ENCODE assay signal across 19 cellular contexts in genomic region chr15:88335074-88335473, GRCh38.
DNase-seq lines count a peak whose midpoint lies in the region; ATAC-seq, FAIRE-seq and TF ChIP-seq lines count a peak whose summit lies in the region.
"Had no signal": no experiment of that assay in that cellular context is flagged by ENCODE, and none has a peak within 500 bp of the region (broad histone marks: within the 10 kb centered on the region; RNA-seq: fewer than 3 reads in every experiment).

No MANE protein-coding gene starts in this region.

- TF ChIP-seq POLR2A in H1 (IDR thresholded peaks at IDR 0.05; ENCODE audit: control extremely low read depth in 1 of 2, low read depth in 2 of 2, low read length in 2 of 2), result no peak

- H3K4ac ChIP-seq in H1 (replicated peaks; ENCODE audit: insufficient read length, low read depth, low read length), result no peak overlapping the region

- no peaks in the 10 kb centered on the region for H3K9me2 ChIP-seq in OCI-LY7 (ENCODE audit: insufficient read depth, low read length)

- CTCF ChIA-PET in OCI-LY7 (lab: Charles Lee; ENCODE audit: unreplicated experiment) (no interaction called here), H1 (lab: Charles Lee; ENCODE audit: partially characterized antibody) (interaction anchor here (0.8 to 1.5 kb wide), 11 partner anchors 19 to 116 kb away, joined by 3 to 6 read pairs (median 4); no protein-coding TSS in a partner anchor)

- no peak overlapping the region for H2BK5ac ChIP-seq in H1 (ENCODE audit: low read depth, low read length)

- whole genome bisulfite sequencing in H1 (ENCODE audit: extremely low coverage in 1 of 2, insufficient coverage in 1 of 2, insufficient read length in 1 of 2, insufficient replicate concordance in 2 of 2, low coverage in 1 of 2, low lambda C conversion rate in 2 of 2, missing lambda C conversion rate in 1 of 2), 2 experiments, result 88% methylated on average over 1 of the region's 1 CpG; no CpG with 5 or more reads in 1 of the 2 experiments

- POLR2A ChIA-PET in OCI-LY7 (lab: Charles Lee) (interaction anchor here (0.6 to 1.0 kb wide), 2 partner anchors 11 to 323 kb away, joined by 3 read pairs; no protein-coding TSS in a partner anchor), H1 (lab: Charles Lee; ENCODE audit: partially characterized antibody) (no interaction called here)

- H2AFZ ChIP-seq in OCI-LY7 (ENCODE audit: low read length) (no peak overlapping the region), H1 (ENCODE audit: low read length) (no peak overlapping the region), osteoblast (ENCODE audit: low read length) (peak overlapping the region; percentile 90)

- H2BK15ac ChIP-seq in H1 (ENCODE audit: low read length), result no peak overlapping the region

- no peak overlapping the region for H3K4me2 ChIP-seq in OCI-LY7 (ENCODE audit: low read length)
- H3K4me2 ChIP-seq in H1 (ENCODE audit: insufficient read depth in 1 of 2, low read depth in 2 of 2, low read length in 2 of 2), result no peak overlapping the region
- H3K4me2 ChIP-seq in osteoblast (ENCODE audit: insufficient read depth, low read length), result peak overlapping the region; percentile 58
- H3K4me2 ChIP-seq: KMS-11 had no signal

- H3K79me2 ChIP-seq in OCI-LY7 (ENCODE audit: insufficient read depth, low read depth, low read length) (no peaks in the 10 kb centered on the region), H1 (ENCODE audit: control insufficient read depth in 1 of 2, insufficient read depth in 2 of 2, low read length in 2 of 2) (no peaks in the 10 kb centered on the region), osteoblast (ENCODE audit: insufficient read depth, low read length) (no peaks in the 10 kb centered on the region)

- no peaks in the 10 kb centered on the region for H4K20me1 ChIP-seq in OCI-LY7 (ENCODE audit: insufficient read depth, low read length)
- H4K20me1 ChIP-seq in H1 (replicated peaks in 1 of 2; ENCODE audit: control insufficient read depth in 1 of 2, insufficient read depth in 2 of 2, low read length in 2 of 2), result no peaks in the 10 kb centered on the region
- no peaks in the 10 kb centered on the region for H4K20me1 ChIP-seq in osteoblast (ENCODE audit: insufficient read depth, low read length)

- H3K14ac ChIP-seq in H1 (ENCODE audit: insufficient read length), result no peak overlapping the region

- no peak overlapping the region for H4K91ac ChIP-seq in H1 (replicated peaks; ENCODE audit: insufficient read length, low read length)

- peak; percentile 26 to 43 for TF ChIP-seq RAD21 in H1 (IDR thresholded peaks at IDR 0.05 in 1 of 2, conservative IDR thresholded peaks at IDR 0.05 in 1 of 2; ENCODE audit: low read depth in 2 of 2, low read length in 2 of 2)

- H3K4me3 ChIP-seq in H7 (ENCODE audit: insufficient read depth, low read depth, low read length) (no peak overlapping the region), OCI-LY7 (ENCODE audit: low read depth, low read length, poor library complexity, severe bottlenecking) (no peak overlapping the region), H1 (ENCODE audit: extremely low read depth in 1 of 4, insufficient read depth in 2 of 4, low read depth in 3 of 4, low read length in 4 of 4) (no peak overlapping the region), osteoblast (ENCODE audit: insufficient read depth, low read length) (no peak overlapping the region)

- H3K9me3 ChIP-seq in OCI-LY7 (ENCODE audit: low read length) (no peaks in the 10 kb centered on the region), H1 (ENCODE audit: insufficient read depth in 2 of 2, low read depth in 1 of 2, low read length in 1 of 2) (no peaks in the 10 kb centered on the region), osteoblast (ENCODE audit: low read depth, low read length) (no peaks in the 10 kb centered on the region)
- H3K9me3 ChIP-seq: BE2C had no signal

- intact Hi-C loops in OCI-LY7 (cut with micrococcal nuclease; ENCODE audit: unreplicated experiment), result no loop called here

- H4K8ac ChIP-seq in H1 (ENCODE audit: extremely low read depth, insufficient read depth, low read length), result no peak overlapping the region

- no peak overlapping the region for H2BK12ac ChIP-seq in H1 (ENCODE audit: low read depth, low read length)

- ATAC-seq in HG03469 (IDR thresholded peaks at IDR 0.05; ENCODE audit: unreplicated experiment) (no peak), HG02678 (IDR thresholded peaks at IDR 0.05; ENCODE audit: unreplicated experiment) (no peak)

- no peak for TF ChIP-seq EP300 in H1 (IDR thresholded peaks at IDR 0.05; ENCODE audit: borderline replicate concordance in 1 of 2, low read depth in 2 of 2, low read length in 2 of 2)

- no peak overlapping the region for H3K56ac ChIP-seq in H1 (replicated peaks; ENCODE audit: insufficient read length, low read depth, low read length)

- no peak for FAIRE-seq in H1 (lab: Jason Lieb, UNC)
- FAIRE-seq: A204.1 had no signal

- no peaks in the 10 kb centered on the region for H3K36me3 ChIP-seq in H7 (replicated peaks; ENCODE audit: control insufficient read depth, insufficient read depth, low read length)
- no peaks in the 10 kb centered on the region for H3K36me3 ChIP-seq in OCI-LY7 (ENCODE audit: insufficient read depth, low read length)
- no peaks in the 10 kb centered on the region for H3K36me3 ChIP-seq in H1 (ENCODE audit: control insufficient read depth in 2 of 4, insufficient read depth in 4 of 4, low read length in 3 of 4)
- H3K36me3 ChIP-seq in osteoblast (ENCODE audit: insufficient read depth, low read length), result no peaks in the 10 kb centered on the region
- H3K36me3 ChIP-seq: BE2C had no signal

- no peak overlapping the region for H3K18ac ChIP-seq in H1 (ENCODE audit: extremely low read depth, low read length)

- H3K79me1 ChIP-seq in H1 (ENCODE audit: low read depth, low read length), result no peaks in the 10 kb centered on the region

- H3K9ac ChIP-seq in H1 (replicated peaks in 1 of 4; ENCODE audit: extremely low read depth in 1 of 4, low read depth in 3 of 4, low read length in 3 of 4), result no peak overlapping the region
- H3K9ac ChIP-seq: KMS-11 had no signal

- H3K23me2 ChIP-seq in H1 (ENCODE audit: low read depth, low read length), result no peaks in the 10 kb centered on the region; the same call in 1 of the 2 replicates

- H3K27ac ChIP-seq in OCI-LY7 (ENCODE audit: low read depth, low read length, poor library complexity, severe bottlenecking) (no peak overlapping the region), H1 (ENCODE audit: low read depth, low read length) (no peak overlapping the region), osteoblast (ENCODE audit: low read depth, low read length) (peak overlapping the region; percentile 92)
- H3K27ac ChIP-seq: C4-2B, HL-60, KMS-11 had no signal

- TF ChIP-seq CTCF in OCI-LY7 (conservative IDR thresholded peaks at IDR 0.05; ENCODE audit: low read length), result peak; percentile 57
- TF ChIP-seq CTCF in H1 (IDR thresholded peaks at IDR 0.05; ENCODE audit: control extremely low read depth in 1 of 3, insufficient read depth in 1 of 3, low read depth in 1 of 3, low read length in 3 of 3), result peak; percentile 22 to 34 (median 27); a peak in 3 of 4 replicates
- TF ChIP-seq CTCF in osteoblast (IDR thresholded peaks at IDR 0.05; ENCODE audit: extremely low read depth, low read depth, low read length), result no peak

- H3K27me3 ChIP-seq in H7 (ENCODE audit: control insufficient read depth, insufficient read depth, low read length) (no peaks in the 10 kb centered on the region), H1 (replicated peaks in 1 of 4; ENCODE audit: control insufficient read depth in 3 of 4, extremely low read depth in 1 of 4, insufficient read depth in 3 of 4, low read length in 3 of 4) (no peaks in the 10 kb centered on the region; a peak in 1 of 7 replicates), osteoblast (ENCODE audit: insufficient read depth, low read length) (no peaks in the 10 kb centered on the region)
- H3K27me3 ChIP-seq: BE2C had no signal

- H2BK120ac ChIP-seq in H1 (replicated peaks; ENCODE audit: low read depth, low read length), result no peak overlapping the region

- DNase-seq in H7 (peak; percentile 35), OCI-LY7 (ENCODE audit: low spot score) (no peak), H1 (ENCODE audit: low read depth in 1 of 2, low spot score in 2 of 2) (no peak), osteoblast (ENCODE audit: insufficient read length, low spot score, missing footprints) (no peak), NCI-H2196 (lab: John Stamatoyannopoulos, UW; ENCODE audit: unreplicated experiment) (no peak), NCI-H510A (lab: John Stamatoyannopoulos, UW) (no peak)
- DNase-seq: ACHN; BE2C; CD4-positive, alpha-beta T cell; DMS153; DMS79; GF-D8; HCEC 1CT had no signal

- no peak overlapping the region for H2AK5ac ChIP-seq in H1 (ENCODE audit: low read depth, low read length)

- no peak overlapping the region for H2BK20ac ChIP-seq in H1 (ENCODE audit: low read length)

- H3K4me1 ChIP-seq in OCI-LY7 (ENCODE audit: insufficient read depth, low read length, poor library complexity, severe bottlenecking), result no peaks in the 10 kb centered on the region
- H3K4me1 ChIP-seq in H1 (replicated peaks in 1 of 4; ENCODE audit: control insufficient read depth in 3 of 4, insufficient read depth in 4 of 4, low read length in 3 of 4), result no peaks in the 10 kb centered on the region; a peak in 1 of 7 replicates
- peaks cover 18% of the 10 kb centered on the region for H3K4me1 ChIP-seq in osteoblast (ENCODE audit: insufficient read depth, low read length)

- BruUV-seq in OCI-LY7 (replicated peaks; lab: Mats Ljungman, UMichigan), result no TSS peak

- H4K5ac ChIP-seq in H1 (ENCODE audit: insufficient read length, low read depth, low read length), result no peak overlapping the region

- no peak overlapping the region for H3K23ac ChIP-seq in H1 (ENCODE audit: insufficient read length)

TF ChIP-seq in H1, 55 proteins besides CTCF, POLR2A, EP300 and RAD21 (continues in another document):
- TF ChIP-seq TAF7 (optimal IDR thresholded peaks at IDR 0.05; ENCODE audit: borderline replicate concordance, low read depth, low read length) (no peak), RNF2 (IDR thresholded peaks at IDR 0.05; ENCODE audit: borderline replicate concordance, low read depth, low read length, missing control alignments, poor library complexity, severe bottlenecking) (no peak), RBBP5 (IDR thresholded peaks at IDR 0.05; ENCODE audit: borderline replicate concordance, low read depth, low read length) (no peak), E2F6 (IDR thresholded peaks at IDR 0.05) (no peak), GABPA (IDR thresholded peaks at IDR 0.05; ENCODE audit: borderline replicate concordance, insufficient read depth, low read length) (no peak)
